In genomic region chr7:22333680-22334141, GRCh38 we compare ENCODE assay signal across 14 cellular contexts. TPM values are rescaled to one million over a fixed set of nuclear protein-coding genes. Genes with fewer than 3 reads are reported as not detected.
A peak's percentile ranks its signal among the peaks of the same experiment; 100 is the strongest.
DNase-seq lines count a peak whose midpoint lies in the region; ATAC-seq and TF ChIP-seq lines count a peak whose summit lies in the region.
"Had no signal": no experiment of that assay in that cellular context is flagged by ENCODE, and none has a peak within 500 bp of the region (broad histone marks: within the 10 kb centered on the region; RNA-seq: fewer than 3 reads in every experiment).

No MANE protein-coding gene starts in this region.

- ATAC-seq in left colon (peak; percentile 44), Right ventricle myocardium superior (ENCODE audit: poor library complexity) (no peak), gastroesophageal sphincter (no peak), HG02885 (IDR thresholded peaks at IDR 0.05; ENCODE audit: poor library complexity, unreplicated experiment) (no peak)
- ATAC-seq: HCT116 had no signal

- TF ChIP-seq EP300 in gastroesophageal sphincter (IDR thresholded peaks at IDR 0.05): no peak

- H3K4me1 ChIP-seq in DOHH2 (ENCODE audit: control insufficient read depth, low read length) (peaks cover 100% of the 10 kb centered on the region), OCI-LY1 (ENCODE audit: insufficient read depth, low read length, severe bottlenecking) (peaks cover 78% of the 10 kb centered on the region), gastroesophageal sphincter (no peaks in the 10 kb centered on the region)
- H3K4me1 ChIP-seq: thyroid gland had no signal

- H3K27me3 ChIP-seq in DOHH2 (ENCODE audit: control insufficient read depth, low read length) (no peaks in the 10 kb centered on the region), OCI-LY1 (ENCODE audit: insufficient read depth, low read length) (no peaks in the 10 kb centered on the region), gastroesophageal sphincter (peaks cover 1% of the 10 kb centered on the region)
- H3K27me3 ChIP-seq: thyroid gland had no signal

- H4K20me1 ChIP-seq in DOHH2 (ENCODE audit: control insufficient read depth, insufficient read depth, low read depth, low read length) (peaks cover 88% of the 10 kb centered on the region), OCI-LY1 (ENCODE audit: insufficient read depth, low read length) (no peaks in the 10 kb centered on the region)

- peaks cover 98% of the 10 kb centered on the region for H3K36me3 ChIP-seq in DOHH2 (ENCODE audit: control insufficient read depth, low read length)
- peaks cover 4% of the 10 kb centered on the region; the same call in 1 of the 2 replicates for H3K36me3 ChIP-seq in OCI-LY1 (ENCODE audit: insufficient read depth, low read length)
- H3K36me3 ChIP-seq in gastroesophageal sphincter: no peaks in the 10 kb centered on the region
- H3K36me3 ChIP-seq: thyroid gland had no signal

- H3K9me2 ChIP-seq in DOHH2 (replicated peaks; ENCODE audit: control insufficient read depth, low read length): no peaks in the 10 kb centered on the region
- no peaks in the 10 kb centered on the region for H3K9me2 ChIP-seq in OCI-LY1 (ENCODE audit: low read depth, low read length)

- H3K27ac ChIP-seq in DOHH2 (ENCODE audit: low read depth, low read length) (peak overlapping the region; percentile 32), OCI-LY1 (ENCODE audit: low read depth, low read length, poor library complexity, severe bottlenecking) (peak overlapping the region; percentile 54), gastroesophageal sphincter (no peak overlapping the region)
- H3K27ac ChIP-seq: thyroid gland had no signal

- no peak for TF ChIP-seq CTCF in DOHH2 (IDR thresholded peaks at IDR 0.05; ENCODE audit: low read depth, low read length, poor library complexity, severe bottlenecking)
- peak; percentile 7; the same call in 1 of the 2 replicates for TF ChIP-seq CTCF in OCI-LY1 (IDR thresholded peaks at IDR 0.05; ENCODE audit: low read length)
- TF ChIP-seq CTCF in gastroesophageal sphincter (IDR thresholded peaks at IDR 0.05): no peak

- H3K4me3 ChIP-seq in DOHH2 (ENCODE audit: low read length): peak overlapping the region; percentile 24
- no peak overlapping the region for H3K4me3 ChIP-seq in OCI-LY1 (ENCODE audit: low read depth, low read length, poor library complexity, severe bottlenecking)
- H3K4me3 ChIP-seq in gastroesophageal sphincter: no peak overlapping the region
- H3K4me3 ChIP-seq: thyroid gland had no signal

- H3K9me3 ChIP-seq in DOHH2 (ENCODE audit: control insufficient read depth, insufficient read depth, low read length): no peaks in the 10 kb centered on the region
- no peaks in the 10 kb centered on the region for H3K9me3 ChIP-seq in OCI-LY1 (ENCODE audit: low read length)
- no peaks in the 10 kb centered on the region for H3K9me3 ChIP-seq in gastroesophageal sphincter
- H3K9me3 ChIP-seq: thyroid gland had no signal

- TF ChIP-seq POLR2A in gastroesophageal sphincter (IDR thresholded peaks at IDR 0.05): no peak

- intact Hi-C loops in left colon (cut with DNase I, micrococcal nuclease): no loop called here
- intact Hi-C loops in Right ventricle myocardium superior (cut with DNase I): no loop called here

- H3K4me2 ChIP-seq in DOHH2 (ENCODE audit: low read length) (peak overlapping the region; percentile 49), OCI-LY1 (ENCODE audit: low read length) (peak overlapping the region; percentile 8)

- WGBS in gastroesophageal sphincter (ENCODE audit: low coverage in 1 of 2), 2 donors: 53 to 76% methylated on average over 4 to 8 of the region's 15 CpGs

- H3K9ac ChIP-seq in OCI-LY1 (ENCODE audit: low read length): peak overlapping the region; percentile 4; the same call in 1 of the 2 replicates

- DNase-seq in NCI-H1105 treated with DMSO at 0.1 percent for 48 hours (lab: John Stamatoyannopoulos, UW) (peak; percentile 50), left colon (peak; percentile 18 to 42), Right ventricle myocardium superior (no peak)
- DNase-seq in activated CD4-positive, alpha-beta T cell treated with anti-CD3 and anti-CD28 coated beads for 1 hour: no peak
- DNase-seq: activated gamma-delta T cell treated with Interleukin-2 at 50 U/mL for 16 hours; DMS79 treated with DMSO at 0.1 percent for 48 hours; retina; stimulated activated CD8-positive, alpha-beta memory T cell treated with anti-CD3 and anti-CD28 coated beads, Interleukin-4, amount 100 ng/mL, for 48 hours; thyroid gland had no signal

- H3F3A ChIP-seq in DOHH2 (ENCODE audit: control insufficient read depth, insufficient read depth) (peaks cover 24% of the 10 kb centered on the region), OCI-LY1 (ENCODE audit: insufficient read depth, low read length) (no peaks in the 10 kb centered on the region)

- no peak overlapping the region for H2AFZ ChIP-seq in OCI-LY1 (ENCODE audit: low read length)

- peaks cover 100% of the 10 kb centered on the region for H3K79me2 ChIP-seq in DOHH2 (ENCODE audit: control insufficient read depth, low read length)
- H3K79me2 ChIP-seq in OCI-LY1 (ENCODE audit: insufficient read depth, low read length): peaks cover 69% of the 10 kb centered on the region

RNA-seq across cellular contexts. Expression of gene RAPGEF5, which starts 23.2 kb away (rescaled TPM):
- total RNA-seq in left colon (10 to 100 TPM; 51.7 to 62.9 TPM), Right ventricle myocardium superior (11.1 TPM), gastroesophageal sphincter (10 to 100 TPM; 21.5 to 29.8 (median 26.6) TPM)

Comparison
In these comparisons a context has a peak if more than half of its experiments do, and no peak if none do; other contexts are left out.
1. H3K27ac ChIP-seq: peak in DOHH2 (single experiment) and OCI-LY1 (single experiment); none in gastroesophageal sphincter (0 of 4).
2. DNase-seq: peak in NCI-H1105 treated with DMSO at 0.1 percent for 48 hours (single experiment) and left colon (2 of 2); none in activated CD4-positive, alpha-beta T cell treated with anti-CD3 and anti-CD28 coated beads for 1 hour (single experiment) and Right ventricle myocardium superior (single experiment).